In the genomic region with DNA sequence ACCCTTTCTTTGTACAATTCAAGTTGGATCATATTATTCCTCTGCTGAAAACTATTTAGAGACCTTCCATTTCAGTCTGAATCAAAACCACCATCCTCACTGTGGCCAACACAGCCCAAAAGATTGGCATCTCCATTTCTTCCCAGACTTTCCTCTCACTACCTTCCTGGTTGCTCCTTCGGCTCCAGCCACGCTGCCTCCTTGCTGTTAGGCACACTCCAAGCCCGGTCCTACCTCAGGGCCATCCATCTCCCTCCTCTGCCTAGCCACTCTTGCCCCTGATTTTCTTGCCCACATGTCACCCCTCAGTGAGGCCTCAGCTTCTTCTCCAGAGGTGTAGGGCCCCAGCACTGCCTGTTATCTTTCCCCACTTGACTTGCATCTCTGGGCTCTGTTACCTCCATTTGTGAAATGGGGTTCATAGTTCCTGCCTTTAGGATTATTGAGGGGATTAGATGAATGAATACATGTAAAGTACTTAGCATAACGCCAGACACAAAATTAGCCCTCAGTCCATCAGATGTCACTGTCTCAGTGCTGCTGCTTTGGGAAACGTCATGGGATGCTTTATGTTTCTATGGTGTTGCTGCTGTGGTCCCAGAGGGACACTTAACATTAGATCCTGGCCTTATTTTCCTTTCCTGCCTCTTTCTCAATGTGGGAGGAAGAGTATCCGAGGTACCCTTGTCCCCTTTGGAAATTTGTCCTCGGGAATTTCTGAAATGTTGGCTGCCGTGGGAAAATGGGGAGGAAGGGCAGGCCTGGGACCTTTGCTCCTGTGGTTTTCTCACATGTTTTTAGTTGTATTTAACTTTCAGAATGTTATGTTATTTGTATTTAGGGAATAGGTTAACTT, we compare ENCODE assay signal across 1 cellular context.
TF ChIP-seq lines count a peak whose summit lies in the region.

No MANE protein-coding gene starts in this region.

TF ChIP-seq in endothelial cell of umbilical vein, 7 proteins besides CTCF, POLR2A, EP300 and RAD21 (continued from another document):
- no peak for TF ChIP-seq MYC (IDR thresholded peaks at IDR 0.05; ENCODE audit: low read depth, low read length)
